ENCODE assay signal across 25 cellular contexts in the genomic region with DNA sequence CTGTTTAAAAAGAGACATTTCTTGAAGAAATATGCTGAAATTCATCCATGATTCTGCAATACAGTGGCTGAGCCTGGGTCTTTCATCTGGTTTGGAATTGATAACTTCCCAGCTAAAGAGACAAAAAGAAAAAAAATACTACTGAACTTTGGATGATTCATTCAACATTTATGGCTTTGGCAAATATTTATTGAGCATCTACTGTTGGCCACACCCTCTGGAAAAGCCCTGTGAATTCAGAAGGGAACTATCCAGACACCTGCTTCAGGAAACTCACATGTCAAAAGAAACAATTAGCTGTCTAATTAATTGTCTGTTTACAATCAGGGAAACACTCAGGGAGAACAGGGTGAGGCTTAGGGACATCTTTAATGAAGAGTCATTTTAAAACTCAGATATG. TPM values are rescaled to one million over a fixed set of nuclear protein-coding genes. Genes with fewer than 3 reads are reported as not detected.
DNase-seq lines count a peak whose midpoint lies in the region; ATAC-seq, FAIRE-seq and TF ChIP-seq lines count a peak whose summit lies in the region.
"Had no signal": no experiment of that assay in that cellular context is flagged by ENCODE, and none has a peak within 500 bp of the region (broad histone marks: within the 10 kb centered on the region; RNA-seq: fewer than 3 reads in every experiment).

No MANE protein-coding gene starts in this region.

- H4K20me1 ChIP-seq in mammary epithelial cell (ENCODE audit: insufficient read depth, low read length): no peaks in the 10 kb centered on the region

- dilution Hi-C loops in mammary epithelial cell (cut with HindIII; ENCODE audit: low sequenced_read_pairs): no loop called here

- CTCF ChIA-PET in mammary epithelial cell (lab: Charles Lee; ENCODE audit: low non-redundant PET): no interaction called here

- POLR2A ChIA-PET in naive thymus-derived CD8-positive, alpha-beta T cell (lab: Charles Lee): no interaction called here

- H3K9me3 ChIP-seq in mammary epithelial cell (replicated peaks; ENCODE audit: insufficient read depth, low read length) (no peaks in the 10 kb centered on the region), breast epithelium (no peaks in the 10 kb centered on the region), ascending aorta (no peaks in the 10 kb centered on the region), SJCRH30 (replicated peaks) (no peaks in the 10 kb centered on the region)
- H3K9me3 ChIP-seq: BE2C, neutrophil had no signal

- DNase-seq in mammary epithelial cell: peak; percentile 16
- no peak for DNase-seq in breast epithelium (ENCODE audit: low spot score in 2 of 2)
- DNase-seq in NCI-H774 (lab: John Stamatoyannopoulos, UW): peak; percentile 50
- no peak for DNase-seq in UCSD-AML1 (lab: John Stamatoyannopoulos, UW; ENCODE audit: unreplicated experiment)
- DNase-seq in naive thymus-derived CD8-positive, alpha-beta T cell: no peak
- DNase-seq in ascending aorta (ENCODE audit: low spot score in 2 of 2): no peak
- DNase-seq in SJCRH30: no peak
- DNase-seq: activated CD4-positive, alpha-beta T cell treated with anti-CD3 and anti-CD28 coated beads, Interleukin-2, amount 50 U/mL, for 1 hour; activated CD8-positive, alpha-beta memory T cell treated with anti-CD3 and anti-CD28 coated beads, Interleukin-2, amount 10 ng/mL, durations not matched to agents 7 days and 5 days; activated naive CD4-positive, alpha-beta T cell treated with anti-CD3 and anti-CD28 coated beads for 36 hours; amygdala; BE2C; IMR-90; kidney glomerular epithelial cell; NCI-H1105; NCI-H510A; T1000 had no signal

- H3K4me1 Mint-ChIP-seq in naive thymus-derived CD8-positive, alpha-beta T cell: peaks cover 11 to 22% (median 18%) of the 10 kb centered on the region in 4 donors
- H3K4me1 Mint-ChIP-seq: WTC11 had no signal

- H2AFZ ChIP-seq in mammary epithelial cell (ENCODE audit: low read depth, low read length): no peak overlapping the region

- no peak overlapping the region for H3K4me3 Mint-ChIP-seq in naive thymus-derived CD8-positive, alpha-beta T cell
- H3K4me3 Mint-ChIP-seq: activated CD8-positive, alpha-beta memory T cell treated with anti-CD3 and anti-CD28 coated beads, Interleukin-2, amount 10 ng/mL, durations not matched to agents 7 days and 5 days; activated naive CD4-positive, alpha-beta T cell treated with anti-CD3 and anti-CD28 coated beads for 36 hours; type B pancreatic cell; WTC11 had no signal

- no peaks in the 10 kb centered on the region for H3K36me3 ChIP-seq in mammary epithelial cell (ENCODE audit: insufficient read depth, low read length)
- H3K36me3 ChIP-seq in breast epithelium: no peaks in the 10 kb centered on the region
- H3K36me3 ChIP-seq in ascending aorta: no peaks in the 10 kb centered on the region
- H3K36me3 ChIP-seq in SJCRH30: no peaks in the 10 kb centered on the region
- H3K36me3 ChIP-seq: BE2C, cardiac muscle cell, neutrophil had no signal

- H3K27me3 ChIP-seq in mammary epithelial cell (ENCODE audit: insufficient read depth, low read length) (no peaks in the 10 kb centered on the region), breast epithelium (no peaks in the 10 kb centered on the region), ascending aorta (no peaks in the 10 kb centered on the region), SJCRH30 (no peaks in the 10 kb centered on the region)
- H3K27me3 ChIP-seq: BE2C, cardiac muscle cell, neutrophil had no signal

- peaks cover 0 to 24% (median 14%) of the 10 kb centered on the region in 3 donors for H3K36me3 Mint-ChIP-seq in naive thymus-derived CD8-positive, alpha-beta T cell
- H3K36me3 Mint-ChIP-seq: type B pancreatic cell, WTC11 had no signal

- H3K4me1 ChIP-seq in mammary epithelial cell (ENCODE audit: insufficient read depth, low read length): peaks cover 18% of the 10 kb centered on the region
- H3K4me1 ChIP-seq in breast epithelium: no peaks in the 10 kb centered on the region
- no peaks in the 10 kb centered on the region for H3K4me1 ChIP-seq in ascending aorta
- peaks cover 9% of the 10 kb centered on the region; the same call in 1 of the 2 replicates for H3K4me1 ChIP-seq in SJCRH30
- H3K4me1 ChIP-seq: BE2C had no signal

- no peaks in the 10 kb centered on the region for H3K79me2 ChIP-seq in mammary epithelial cell (ENCODE audit: insufficient read depth, low read length)

- no peak overlapping the region for H3K9ac ChIP-seq in mammary epithelial cell (ENCODE audit: insufficient read depth, low read length)

- H3K9me3 Mint-ChIP-seq in naive thymus-derived CD8-positive, alpha-beta T cell: no peaks in the 10 kb centered on the region
- H3K9me3 Mint-ChIP-seq: activated naive CD4-positive, alpha-beta T cell treated with anti-CD3 and anti-CD28 coated beads for 36 hours; type B pancreatic cell had no signal

- in situ Hi-C loops in mammary epithelial cell (cut with MboI; ENCODE audit: low sequenced_read_pairs in 2 of 2): loop anchor here in 1 of 2 donors (25.0 kb wide), 1 partner anchor 704 kb away; no protein-coding TSS in a partner anchor

- H3K27me3 Mint-ChIP-seq in naive thymus-derived CD8-positive, alpha-beta T cell: no peaks in the 10 kb centered on the region
- H3K27me3 Mint-ChIP-seq: activated CD8-positive, alpha-beta memory T cell treated with anti-CD3 and anti-CD28 coated beads, Interleukin-2, amount 10 ng/mL, durations not matched to agents 7 days and 5 days; type B pancreatic cell had no signal

- H3K27ac ChIP-seq in mammary epithelial cell (ENCODE audit: insufficient read depth, low read depth, low read length) (no peak overlapping the region), breast epithelium (no peak overlapping the region), ascending aorta (no peak overlapping the region), SJCRH30 (no peak overlapping the region)
- H3K27ac ChIP-seq: cardiac muscle cell, neutrophil, RWPE1 had no signal

- H3K4me3 ChIP-seq in mammary epithelial cell (replicated peaks in 1 of 3; ENCODE audit: insufficient read depth in 1 of 3, low read depth in 2 of 3, low read length in 3 of 3) (no peak overlapping the region), breast epithelium (no peak overlapping the region), ascending aorta (no peak overlapping the region), SJCRH30 (no peak overlapping the region)
- H3K4me3 ChIP-seq: cardiac muscle cell, lung had no signal

- TF ChIP-seq POLR2A in breast epithelium (IDR thresholded peaks at IDR 0.05): no peak

- intact Hi-C loops in mammary epithelial cell (cut with micrococcal nuclease): loop anchor here (1.0 kb wide), 1 partner anchor 45 kb away; no protein-coding TSS in a partner anchor
- intact Hi-C loops in breast epithelium (cut with DNase I; ENCODE audit: low total_unique reads): loop anchor here (10.0 kb wide), 1 partner anchor 181 kb away; no protein-coding TSS in a partner anchor
- intact Hi-C loops in ascending aorta (cut with DNase I): no loop called here

- no peak overlapping the region for H3K4me2 ChIP-seq in mammary epithelial cell (ENCODE audit: insufficient read depth, low read depth, low read length)

- no peak for ATAC-seq in naive thymus-derived CD8-positive, alpha-beta T cell
- ATAC-seq: activated CD8-positive, alpha-beta memory T cell treated with anti-CD3 and anti-CD28 coated beads, Interleukin-2, amount 10 ng/mL, durations not matched to agents 7 days and 5 days; WTC11 had no signal

- H3K27ac Mint-ChIP-seq in naive thymus-derived CD8-positive, alpha-beta T cell: peak overlapping the region in 3 of 10 donors; percentile 23 to 65 (median 35)
- H3K27ac Mint-ChIP-seq: activated CD8-positive, alpha-beta memory T cell treated with anti-CD3 and anti-CD28 coated beads, Interleukin-2, amount 10 ng/mL, durations not matched to agents 7 days and 5 days; activated naive CD4-positive, alpha-beta T cell treated with anti-CD3 and anti-CD28 coated beads for 36 hours; type B pancreatic cell; WTC11 had no signal

- peak; percentile 45 for FAIRE-seq in islet of Langerhans (lab: Jason Lieb, UNC)
- FAIRE-seq: endometrium had no signal

- no peak for TF ChIP-seq CTCF in mammary epithelial cell (conservative IDR thresholded peaks at IDR 0.05 in 1 of 2, IDR thresholded peaks at IDR 0.05 in 1 of 2; ENCODE audit: extremely low read depth in 1 of 2, insufficient read depth in 1 of 2, low read depth in 1 of 2, low read length in 2 of 2)
- no peak for TF ChIP-seq CTCF in breast epithelium (IDR thresholded peaks at IDR 0.05)
- TF ChIP-seq CTCF in ascending aorta (IDR thresholded peaks at IDR 0.05): no peak

- no TSS peak for BruUV-seq in mammary epithelial cell (replicated peaks; lab: Mats Ljungman, UMichigan)

RNA-seq across cellular contexts. Expression of a gene that starts 17.8 kb away (rescaled TPM):
- total RNA-seq in mammary epithelial cell: 10 to 100 TPM; 32.2 to 32.3 TPM
- 21.1 TPM for polyA plus RNA-seq in mammary epithelial cell
- 39.6 TPM for polyA minus RNA-seq in mammary epithelial cell
- 10 to 100 TPM; 27.9 to 37.6 (median 31.3) TPM for total RNA-seq in breast epithelium
- total RNA-seq in naive thymus-derived CD8-positive, alpha-beta T cell: 10 to 100 TPM; 34.1 to 34.7 TPM
- polyA plus RNA-seq in naive thymus-derived CD8-positive, alpha-beta T cell: 10 to 100 TPM; 45.9 to 55.9 (median 48.4) TPM
- 75.5 TPM for total RNA-seq in ascending aorta
- total RNA-seq in SJCRH30 (2014; rRNA removed; shearing (Covaris generic)): 15.8 and 16.3 TPM in 2 replicates

Comparison
In these comparisons a context has a peak if more than half of its experiments do, and no peak if none do; other contexts are left out.
1. DNase-seq: peak in mammary epithelial cell (single experiment) and NCI-H774 (single experiment); none in breast epithelium (0 of 2), UCSD-AML1 (single experiment), naive thymus-derived CD8-positive, alpha-beta T cell (0 of 10), ascending aorta (0 of 2) and SJCRH30 (0 of 2).